25 cellular contexts compared by ENCODE assay signal in the genomic region with DNA sequence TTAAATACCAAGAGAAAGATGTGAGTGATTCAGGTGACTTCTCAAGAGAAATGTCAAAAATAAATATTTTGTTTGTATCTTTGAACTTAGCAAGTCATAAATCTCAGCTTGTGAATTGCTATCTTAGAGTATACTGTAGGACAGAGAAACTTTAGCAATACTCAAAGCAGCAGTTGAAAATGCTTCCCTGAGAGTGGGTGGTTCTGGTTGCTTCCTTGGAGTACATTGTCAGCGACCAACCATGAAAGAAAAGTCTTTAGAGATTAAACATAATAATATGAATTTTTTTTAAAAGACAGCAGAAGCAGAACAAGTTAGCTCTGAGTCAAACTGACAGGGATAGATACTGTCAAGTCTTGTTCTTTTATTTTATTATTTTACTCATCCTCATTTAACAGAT.
"Had no signal": no experiment of that assay in that cellular context is flagged by ENCODE, and none has a peak within 500 bp of the region (broad histone marks: within the 10 kb centered on the region; RNA-seq: fewer than 3 reads in every experiment).

No MANE protein-coding gene starts in this region.

- DNase-seq: naive thymus-derived CD8-positive, alpha-beta T cell; nephron progenitor cell; occipital lobe; right lobe of liver; sigmoid colon; small intestine; stimulated activated CD4-positive, alpha-beta T cell treated with anti-CD3 and anti-CD28 coated beads, Interleukin-15, amount 100 ng/mL, for 24 hours; stimulated activated CD4-positive, alpha-beta T cell treated with anti-CD3 and anti-CD28 coated beads, Interleukin-2, amount 100 ng/mL, for 24 hours; stimulated activated CD4-positive, alpha-beta T cell treated with anti-CD3 and anti-CD28 coated beads, Interleukin-2, amount 100 ng/mL, for 48 hours; stimulated activated CD4-positive, alpha-beta T cell treated with anti-CD3 and anti-CD28 coated beads, Interleukin-4, amount 100 ng/mL, for 24 hours; stimulated activated naive B cell treated with anti-CD40 and anti-IgM and Interleukin-4, amounts not matched to agents 10 μg/mL and 1 μg/mL and 100 μg/mL, for 72 hours; stimulated activated naive CD4-positive, alpha-beta T cell treated with Interleukin-2 at 50 U/mL for 16 hours; stomach; thyroid gland; trophoblast cell; upper lobe of left lung had no signal

- H3K27me3 ChIP-seq: pancreas, right lobe of liver, sigmoid colon, stomach, thyroid gland, tibial nerve, upper lobe of left lung, vagina had no signal

- H3K4me1 ChIP-seq: pancreas, prostate gland, right lobe of liver, stomach, tibial nerve, upper lobe of left lung, vagina had no signal

- H3K4me1 Mint-ChIP-seq: naive thymus-derived CD8-positive, alpha-beta T cell; stimulated activated effector memory CD8-positive, alpha-beta T cell treated with anti-CD3 and anti-CD28 coated beads, Interleukin-12 subunit alpha, Interleukin-12 subunit beta, amount 100 ng/mL, for 72 hours; stimulated activated naive B cell treated with anti-CD40 and anti-IgM and Interleukin-4, amounts not matched to agents 10 μg/mL and 1 μg/mL and 100 μg/mL, for 72 hours had no signal

- H3K4me3 Mint-ChIP-seq: naive thymus-derived CD8-positive, alpha-beta T cell; natural killer cell treated with Interleukin-12 subunit alpha and Interleukin-12 subunit beta and Interleukin-15 and Interleukin-18, amount 100 ng/mL, for 72 hours; nephron progenitor cell; neural crest cell; stimulated activated effector memory CD8-positive, alpha-beta T cell treated with anti-CD3 and anti-CD28 coated beads, Interleukin-12 subunit alpha, Interleukin-12 subunit beta, amount 100 ng/mL, for 72 hours; stimulated activated naive B cell treated with anti-CD40 and anti-IgM and Interleukin-4, amounts not matched to agents 10 μg/mL and 1 μg/mL and 100 μg/mL, for 72 hours; stimulated activated naive CD8-positive, alpha-beta T cell treated with anti-CD3 and anti-CD28 coated beads, Interleukin-15, Interleukin-2, amounts not matched to agents 100 ng/mL and 50 ng/mL, for 24 hours had no signal

- H3K36me3 ChIP-seq: pancreas, prostate gland, right lobe of liver, sigmoid colon, stomach, thoracic aorta, thyroid gland, tibial nerve, upper lobe of left lung, vagina had no signal

- H3K9me3 Mint-ChIP-seq: naive thymus-derived CD8-positive, alpha-beta T cell; natural killer cell treated with Interleukin-12 subunit alpha and Interleukin-12 subunit beta and Interleukin-15 and Interleukin-18, amount 100 ng/mL, for 72 hours; stimulated activated effector memory CD8-positive, alpha-beta T cell treated with anti-CD3 and anti-CD28 coated beads, Interleukin-12 subunit alpha, Interleukin-12 subunit beta, amount 100 ng/mL, for 72 hours; stimulated activated naive B cell treated with anti-CD40 and anti-IgM and Interleukin-4, amounts not matched to agents 10 μg/mL and 1 μg/mL and 100 μg/mL, for 72 hours; stimulated activated naive CD8-positive, alpha-beta T cell treated with anti-CD3 and anti-CD28 coated beads, Interleukin-15, Interleukin-2, amounts not matched to agents 100 ng/mL and 50 ng/mL, for 24 hours had no signal

- H3K36me3 Mint-ChIP-seq: naive thymus-derived CD8-positive, alpha-beta T cell; natural killer cell treated with Interleukin-12 subunit alpha and Interleukin-12 subunit beta and Interleukin-15 and Interleukin-18, amount 100 ng/mL, for 72 hours; stimulated activated effector memory CD8-positive, alpha-beta T cell treated with anti-CD3 and anti-CD28 coated beads, Interleukin-12 subunit alpha, Interleukin-12 subunit beta, amount 100 ng/mL, for 72 hours; stimulated activated naive B cell treated with anti-CD40 and anti-IgM and Interleukin-4, amounts not matched to agents 10 μg/mL and 1 μg/mL and 100 μg/mL, for 72 hours had no signal

- H3K27ac ChIP-seq: pancreas, prostate gland, right lobe of liver, sigmoid colon, stomach, thoracic aorta, thyroid gland, tibial nerve, upper lobe of left lung, vagina had no signal

- H3K27me3 Mint-ChIP-seq: naive thymus-derived CD8-positive, alpha-beta T cell; stimulated activated naive CD8-positive, alpha-beta T cell treated with anti-CD3 and anti-CD28 coated beads, Interleukin-15, Interleukin-2, amounts not matched to agents 100 ng/mL and 50 ng/mL, for 24 hours had no signal

- H3K4me3 ChIP-seq: pancreas, prostate gland, right lobe of liver, sigmoid colon, stomach, thoracic aorta, thyroid gland, tibial nerve, upper lobe of left lung, vagina had no signal

- H3K9me3 ChIP-seq: pancreas, prostate gland, right lobe of liver, sigmoid colon, stomach, thoracic aorta, thyroid gland, tibial nerve, upper lobe of left lung, vagina had no signal

- H3K27ac Mint-ChIP-seq: naive thymus-derived CD8-positive, alpha-beta T cell; natural killer cell treated with Interleukin-12 subunit alpha and Interleukin-12 subunit beta and Interleukin-15 and Interleukin-18, amount 100 ng/mL, for 72 hours; nephron progenitor cell; stimulated activated effector memory CD8-positive, alpha-beta T cell treated with anti-CD3 and anti-CD28 coated beads, Interleukin-12 subunit alpha, Interleukin-12 subunit beta, amount 100 ng/mL, for 72 hours; stimulated activated naive B cell treated with anti-CD40 and anti-IgM and Interleukin-4, amounts not matched to agents 10 μg/mL and 1 μg/mL and 100 μg/mL, for 72 hours; stimulated activated naive CD8-positive, alpha-beta T cell treated with anti-CD3 and anti-CD28 coated beads, Interleukin-15, Interleukin-2, amounts not matched to agents 100 ng/mL and 50 ng/mL, for 24 hours had no signal
